ENCODE assay signal across 9 cellular contexts in the genomic region with DNA sequence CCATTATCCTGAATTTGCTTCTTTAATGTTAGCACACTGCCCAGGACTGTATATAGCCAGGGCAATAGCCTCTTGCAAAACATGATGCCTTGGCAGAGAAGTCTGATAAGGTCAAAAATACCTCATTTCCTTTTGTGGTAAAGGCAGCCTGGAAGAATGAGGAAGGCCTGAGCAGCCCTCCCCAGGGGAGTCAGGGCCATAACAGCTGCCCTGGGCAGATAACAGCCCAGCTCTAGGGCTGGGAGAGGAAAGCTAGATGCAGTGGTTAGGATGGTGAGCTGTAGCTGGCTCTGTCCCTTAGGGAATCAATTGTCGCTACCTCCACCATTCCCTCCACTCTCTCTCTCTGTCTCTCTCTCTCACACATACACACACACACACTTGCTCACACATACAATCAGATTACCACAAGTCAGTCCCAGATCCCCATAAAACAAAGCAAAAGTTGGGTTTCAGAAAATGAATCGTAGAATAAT. TPM values are rescaled to one million over a fixed set of nuclear protein-coding genes. Genes with fewer than 3 reads are reported as not detected.
DNase-seq lines count a peak whose midpoint lies in the region; TF ChIP-seq lines count a peak whose summit lies in the region.
"Had no signal": no experiment of that assay in that cellular context is flagged by ENCODE, and none has a peak within 500 bp of the region (broad histone marks: within the 10 kb centered on the region; RNA-seq: fewer than 3 reads in every experiment).

No MANE protein-coding gene starts in this region.

- H3K27ac Mint-ChIP-seq in CD4-positive, alpha-beta memory T cell: peak overlapping the region in 6 of 7 donors; percentile 0 to 29 (median 10)
- H3K27ac Mint-ChIP-seq in mesothelial cell of epicardium: peak overlapping the region; percentile 4
- H3K27ac Mint-ChIP-seq in activated CD4-positive, alpha-beta T cell treated with anti-CD3 and anti-CD28 coated beads, Interleukin-2, amount 10 ng/mL, durations not matched to agents 24 days and 14 days: no peak overlapping the region

- H3K27me3 ChIP-seq in CD4-positive, alpha-beta memory T cell (ENCODE audit: insufficient read depth, low read length): no peaks in the 10 kb centered on the region
- peaks cover 0 to 47% (median 6%) of the 10 kb centered on the region in 45 donors for H3K27me3 ChIP-seq in dorsolateral prefrontal cortex
- H3K27me3 ChIP-seq: gastrocnemius medialis had no signal

- intact Hi-C loops in CD4-positive, alpha-beta memory T cell (cut with micrococcal nuclease): loop anchor here (1.0 kb wide), 1 partner anchor 9 kb away; no protein-coding TSS in a partner anchor
- intact Hi-C loops in activated CD4-positive, alpha-beta T cell treated with anti-CD3 and anti-CD28 coated beads, Interleukin-2, amount 10 ng/mL, durations not matched to agents 24 days and 14 days (cut with micrococcal nuclease): no loop called here
- intact Hi-C loops in dorsolateral prefrontal cortex (cut with DNase I): no loop called here

- H3K4me3 ChIP-seq in CD4-positive, alpha-beta memory T cell (ENCODE audit: low read length in 2 of 2): no peak overlapping the region
- no peak overlapping the region for H3K4me3 ChIP-seq in dorsolateral prefrontal cortex
- H3K4me3 ChIP-seq: gastrocnemius medialis had no signal

- TF ChIP-seq CTCF in mesothelial cell of epicardium (IDR thresholded peaks at IDR 0.05; ENCODE audit: unreplicated experiment) (no peak), dorsolateral prefrontal cortex (IDR thresholded peaks at IDR 0.05 in 54 of 56, conservative IDR thresholded peaks at IDR 0.05 in 2 of 56; ENCODE audit: low read depth in 1 of 56, partially characterized antibody in 56 of 56) (no peak)

- no peak overlapping the region for H3K27ac ChIP-seq in CD4-positive, alpha-beta memory T cell (ENCODE audit: low read depth, low read length)
- H3K27ac ChIP-seq in dorsolateral prefrontal cortex: no peak overlapping the region
- H3K27ac ChIP-seq: gastrocnemius medialis had no signal

- H3K4me1 Mint-ChIP-seq in CD4-positive, alpha-beta memory T cell: peaks cover 10 to 26% (median 17%) of the 10 kb centered on the region in 4 donors
- no peaks in the 10 kb centered on the region for H3K4me1 Mint-ChIP-seq in mesothelial cell of epicardium
- peaks cover 10% of the 10 kb centered on the region for H3K4me1 Mint-ChIP-seq in activated CD4-positive, alpha-beta T cell treated with anti-CD3 and anti-CD28 coated beads, Interleukin-2, amount 10 ng/mL, durations not matched to agents 24 days and 14 days

- H3K9me3 Mint-ChIP-seq in CD4-positive, alpha-beta memory T cell: peaks cover 0 to 2% (median 0%) of the 10 kb centered on the region in 8 donors
- peaks cover 37% of the 10 kb centered on the region for H3K9me3 Mint-ChIP-seq in mesothelial cell of epicardium
- peaks cover 3% of the 10 kb centered on the region for H3K9me3 Mint-ChIP-seq in activated CD4-positive, alpha-beta T cell treated with anti-CD3 and anti-CD28 coated beads, Interleukin-2, amount 10 ng/mL, durations not matched to agents 24 days and 14 days

- H3K9me3 ChIP-seq in CD4-positive, alpha-beta memory T cell (ENCODE audit: control insufficient read depth in 1 of 2, low read length in 2 of 2): no peaks in the 10 kb centered on the region
- H3K9me3 ChIP-seq: gastrocnemius medialis had no signal

- CTCF ChIA-PET in CD4-positive, alpha-beta memory T cell (lab: Charles Lee; ENCODE audit: partially characterized antibody): interaction anchor here (1.3 kb wide), 1 partner anchor 70 kb away, joined by 6 read pairs; no protein-coding TSS in a partner anchor
- CTCF ChIA-PET in HEK293T (lab: Yijun Ruan, JAX): no interaction called here

- H3K4me1 ChIP-seq in CD4-positive, alpha-beta memory T cell (ENCODE audit: insufficient read depth, low read length): peaks cover 14% of the 10 kb centered on the region
- H3K4me1 ChIP-seq: gastrocnemius medialis had no signal

- POLR2A ChIA-PET in CD4-positive, alpha-beta memory T cell (lab: Charles Lee; ENCODE audit: partially characterized antibody): interaction anchor here (1.2 kb wide), 1 partner anchor 61 kb away, joined by 3 read pairs; no protein-coding TSS in a partner anchor
- POLR2A ChIA-PET in HEK293T (lab: Yijun Ruan, JAX): no interaction called here

- DNase-seq in CD4-positive, alpha-beta memory T cell: peak in 1 of 5 donors; percentile 5
- DNase-seq in LHCN-M2 (ENCODE audit: low read depth): peak; percentile 86
- DNase-seq in astrocyte of the hippocampus (ENCODE audit: low read depth, low spot score): peak; percentile 33
- DNase-seq in mesothelial cell of epicardium (ENCODE audit: low spot score in 2 of 2, unreplicated experiment in 2 of 2): no peak
- no peak for DNase-seq in NCI-H748 (lab: John Stamatoyannopoulos, UW; ENCODE audit: unreplicated experiment)
- no peak for DNase-seq in activated CD4-positive, alpha-beta T cell treated with anti-CD3 and anti-CD28 coated beads, Interleukin-2, amount 10 ng/mL, durations not matched to agents 24 days and 14 days
- DNase-seq in HEK293T (ENCODE audit: extremely low spot score): no peak
- DNase-seq in dorsolateral prefrontal cortex: no peak
- DNase-seq: gastrocnemius medialis had no signal

- no peaks in the 10 kb centered on the region for H3K27me3 Mint-ChIP-seq in CD4-positive, alpha-beta memory T cell
- H3K27me3 Mint-ChIP-seq in mesothelial cell of epicardium (ENCODE audit: low read depth): no peaks in the 10 kb centered on the region
- no peaks in the 10 kb centered on the region for H3K27me3 Mint-ChIP-seq in activated CD4-positive, alpha-beta T cell treated with anti-CD3 and anti-CD28 coated beads, Interleukin-2, amount 10 ng/mL, durations not matched to agents 24 days and 14 days

- H3K36me3 ChIP-seq in CD4-positive, alpha-beta memory T cell (ENCODE audit: insufficient read depth, low read length): no peaks in the 10 kb centered on the region
- H3K36me3 ChIP-seq: gastrocnemius medialis had no signal

- H3K36me3 Mint-ChIP-seq in CD4-positive, alpha-beta memory T cell: peaks cover 0 to 4% of the 10 kb centered on the region in 2 donors
- H3K36me3 Mint-ChIP-seq in mesothelial cell of epicardium: peaks cover 2% of the 10 kb centered on the region
- H3K36me3 Mint-ChIP-seq in activated CD4-positive, alpha-beta T cell treated with anti-CD3 and anti-CD28 coated beads, Interleukin-2, amount 10 ng/mL, durations not matched to agents 24 days and 14 days (ENCODE audit: low read depth): no peaks in the 10 kb centered on the region

- peak overlapping the region in 5 of 8 donors; percentile 1 to 67 (median 3) for H3K4me3 Mint-ChIP-seq in CD4-positive, alpha-beta memory T cell
- no peak overlapping the region for H3K4me3 Mint-ChIP-seq in mesothelial cell of epicardium
- no peak overlapping the region for H3K4me3 Mint-ChIP-seq in activated CD4-positive, alpha-beta T cell treated with anti-CD3 and anti-CD28 coated beads, Interleukin-2, amount 10 ng/mL, durations not matched to agents 24 days and 14 days

TF ChIP-seq in HEK293T, 16 proteins besides CTCF, POLR2A, EP300 and RAD21:
- TF ChIP-seq FOXA1 (IDR thresholded peaks at IDR 0.05): no peak
- TF ChIP-seq ELF4 (IDR thresholded peaks at IDR 0.05): no peak
- TF ChIP-seq CTBP1 (IDR thresholded peaks at IDR 0.05; ENCODE audit: borderline replicate concordance): no peak
- no peak for TF ChIP-seq L3MBTL2 (conservative IDR thresholded peaks at IDR 0.05)
- TF ChIP-seq, protein P1, sequence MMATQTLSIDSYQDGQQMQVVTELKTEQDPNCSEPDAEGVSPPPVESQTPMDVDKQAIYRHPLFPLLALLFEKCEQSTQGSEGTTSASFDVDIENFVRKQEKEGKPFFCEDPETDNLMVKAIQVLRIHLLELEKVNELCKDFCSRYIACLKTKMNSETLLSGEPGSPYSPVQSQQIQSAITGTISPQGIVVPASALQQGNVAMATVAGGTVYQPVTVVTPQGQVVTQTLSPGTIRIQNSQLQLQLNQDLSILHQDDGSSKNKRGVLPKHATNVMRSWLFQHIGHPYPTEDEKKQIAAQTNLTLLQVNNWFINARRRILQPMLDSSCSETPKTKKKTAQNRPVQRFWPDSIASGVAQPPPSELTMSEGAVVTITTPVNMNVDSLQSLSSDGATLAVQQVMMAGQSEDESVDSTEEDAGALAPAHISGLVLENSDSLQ (IDR thresholded peaks at IDR 0.05): no peak
- TF ChIP-seq ARNT (IDR thresholded peaks at IDR 0.05): no peak
- TF ChIP-seq SUZ12 (IDR thresholded peaks at IDR 0.05): no peak
- no peak for TF ChIP-seq SP1 (IDR thresholded peaks at IDR 0.05)
- no peak for TF ChIP-seq BHLHE40 (IDR thresholded peaks at IDR 0.05; ENCODE audit: borderline replicate concordance)
- TF ChIP-seq FOXK2 (IDR thresholded peaks at IDR 0.05): no peak
- no peak for TF ChIP-seq LEF1 (IDR thresholded peaks at IDR 0.05; ENCODE audit: borderline replicate concordance)
- TF ChIP-seq HDGF (IDR thresholded peaks at IDR 0.05; ENCODE audit: borderline replicate concordance): no peak
- no peak for TF ChIP-seq TARDBP (IDR thresholded peaks at IDR 0.05)
- no peak for TF ChIP-seq FOXM1 (IDR thresholded peaks at IDR 0.05; ENCODE audit: borderline replicate concordance)
- no peak for TF ChIP-seq NFRKB (IDR thresholded peaks at IDR 0.05)
- no peak for TF ChIP-seq ZNF384 (IDR thresholded peaks at IDR 0.05)

RNA-seq across cellular contexts. Expression of a gene that starts 29.2 kb away (rescaled TPM):
- total RNA-seq in CD4-positive, alpha-beta memory T cell: 1 to 10 TPM in 1 of 2 experiments, under 1 TPM in 1; 0.94 to 1.9 TPM
- polyA plus RNA-seq in CD4-positive, alpha-beta memory T cell: 1 to 10 TPM; 5.1 to 6.3 TPM
- 0.17 TPM in 1 of 2 replicates, not detected in the other for total RNA-seq in LHCN-M2 (2014; rRNA removed)
- 0.02 TPM for polyA plus RNA-seq in LHCN-M2 (2012)
- total RNA-seq in mesothelial cell of epicardium: 1.5 to 2.4 TPM (median 2.0 TPM) in 3 replicates
- total RNA-seq in activated CD4-positive, alpha-beta T cell treated with anti-CD3 and anti-CD28 coated beads, Interleukin-2, amount 10 ng/mL, durations not matched to agents 24 days and 14 days: not detected in 2 replicates
- 1 to 10 TPM in 119 of 120 experiments, under 1 TPM in 1; 0.75 to 7.8 (median 4.5) TPM for total RNA-seq in dorsolateral prefrontal cortex

Comparison
In these comparisons a context has a peak if more than half of its experiments do, and no peak if none do; other contexts are left out.
1. DNase-seq: peak in LHCN-M2 (single experiment) and astrocyte of the hippocampus (single experiment); none in mesothelial cell of epicardium (0 of 2), NCI-H748 (single experiment), activated CD4-positive, alpha-beta T cell treated with anti-CD3 and anti-CD28 coated beads, Interleukin-2, amount 10 ng/mL, durations not matched to agents 24 days and 14 days (single experiment), HEK293T (single experiment) and dorsolateral prefrontal cortex (0 of 10).
2. H3K4me3 Mint-ChIP-seq: peak in CD4-positive, alpha-beta memory T cell (5 of 8); none in mesothelial cell of epicardium (single experiment) and activated CD4-positive, alpha-beta T cell treated with anti-CD3 and anti-CD28 coated beads, Interleukin-2, amount 10 ng/mL, durations not matched to agents 24 days and 14 days (single experiment).